19 cellular contexts compared by ENCODE assay signal in the genomic region with DNA sequence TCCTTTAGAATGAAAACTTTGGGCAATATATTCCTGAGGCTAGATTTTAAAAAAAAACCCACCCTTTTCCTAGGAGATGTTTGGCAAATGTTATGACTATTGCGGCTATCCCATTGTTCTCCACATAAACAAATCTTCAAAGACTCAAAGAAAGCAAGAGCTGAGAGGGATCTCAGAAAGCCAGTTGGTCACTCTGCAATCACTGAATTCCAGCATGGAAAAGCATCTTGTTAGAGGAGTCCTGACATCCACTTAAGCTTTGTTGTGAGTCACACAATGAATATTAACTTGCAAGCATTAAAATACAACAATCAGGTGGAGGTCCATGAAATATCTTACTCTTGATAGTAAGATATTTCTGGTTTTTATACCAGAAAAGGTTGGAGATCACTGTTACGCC. TPM values are rescaled to one million over a fixed set of nuclear protein-coding genes. Genes with fewer than 3 reads are reported as not detected.
DNase-seq lines count a peak whose midpoint lies in the region; TF ChIP-seq lines count a peak whose summit lies in the region.
"Had no signal": no experiment of that assay in that cellular context is flagged by ENCODE, and none has a peak within 500 bp of the region (broad histone marks: within the 10 kb centered on the region; RNA-seq: fewer than 3 reads in every experiment).

No MANE protein-coding gene starts in this region.

- H3K27ac Mint-ChIP-seq in nephron progenitor cell = no peak overlapping the region
- H3K27ac Mint-ChIP-seq: mesothelial cell of epicardium; neural progenitor cell; stimulated activated memory B cell treated with anti-CD40 and anti-IgM and Interleukin-4, amounts not matched to agents 10 μg/mL and 1 μg/mL and 100 μg/mL, for 72 hours had no signal

- TF ChIP-seq CTCF in cardiac fibroblast (IDR thresholded peaks at IDR 0.05; ENCODE audit: low read depth, low read length) = no peak
- no peak for TF ChIP-seq CTCF in nephron progenitor cell (IDR thresholded peaks at IDR 0.05)

- peaks cover 13% of the 10 kb centered on the region for H3K27me3 Mint-ChIP-seq in nephron progenitor cell (ENCODE audit: low read depth, poor library complexity)
- H3K27me3 Mint-ChIP-seq: stimulated activated memory B cell treated with anti-CD40 and anti-IgM and Interleukin-4, amounts not matched to agents 10 μg/mL and 1 μg/mL and 100 μg/mL, for 72 hours had no signal

- H3K9me3 Mint-ChIP-seq in nephron progenitor cell = no peaks in the 10 kb centered on the region
- H3K9me3 Mint-ChIP-seq: mesothelial cell of epicardium; neural progenitor cell; stimulated activated memory B cell treated with anti-CD40 and anti-IgM and Interleukin-4, amounts not matched to agents 10 μg/mL and 1 μg/mL and 100 μg/mL, for 72 hours had no signal

- H3K4me3 ChIP-seq in cardiac fibroblast (replicated peaks in 1 of 2; ENCODE audit: low read depth in 2 of 2, low read length in 2 of 2) = no peak overlapping the region
- H3K4me3 ChIP-seq: neural progenitor cell had no signal

- DNase-seq in ELR (ENCODE audit: low read depth) (peak; percentile 60), HT1080 (ENCODE audit: low read depth) (peak; percentile 26), cardiac fibroblast (ENCODE audit: low read depth in 2 of 2) (peak; percentile 17 to 62), myocyte (ENCODE audit: low read depth) (peak; percentile 29), substantia nigra (lab: John Stamatoyannopoulos, UW) (no peak), cortex of kidney (lab: John Stamatoyannopoulos, UW) (no peak), nephron progenitor cell (no peak)
- DNase-seq: activated CD4-positive, alpha-beta T cell treated with anti-CD3 and anti-CD28 coated beads, Interleukin-2, amount 50 U/mL, for 1 hour; activated gamma-delta T cell; anterior cingulate cortex; DND-41; foreskin keratinocyte; hypothalamus; Kasumi-1; NCI-H524 had no signal

- no peak overlapping the region for H3K27ac ChIP-seq in substantia nigra (ENCODE audit: low read depth, low read length, poor library complexity, severe bottlenecking)
- H3K27ac ChIP-seq: foreskin keratinocyte, neural progenitor cell had no signal

- no peak overlapping the region for H3K4me3 Mint-ChIP-seq in nephron progenitor cell
- H3K4me3 Mint-ChIP-seq: mesothelial cell of epicardium; neural progenitor cell; stimulated activated memory B cell treated with anti-CD40 and anti-IgM and Interleukin-4, amounts not matched to agents 10 μg/mL and 1 μg/mL and 100 μg/mL, for 72 hours had no signal

- H3K36me3 Mint-ChIP-seq in nephron progenitor cell (ENCODE audit: low read depth) = no peaks in the 10 kb centered on the region
- H3K36me3 Mint-ChIP-seq: mesothelial cell of epicardium; neural progenitor cell; stimulated activated memory B cell treated with anti-CD40 and anti-IgM and Interleukin-4, amounts not matched to agents 10 μg/mL and 1 μg/mL and 100 μg/mL, for 72 hours had no signal

- peaks cover 7% of the 10 kb centered on the region for H3K4me1 Mint-ChIP-seq in nephron progenitor cell
- H3K4me1 Mint-ChIP-seq: stimulated activated memory B cell treated with anti-CD40 and anti-IgM and Interleukin-4, amounts not matched to agents 10 μg/mL and 1 μg/mL and 100 μg/mL, for 72 hours had no signal

RNA-seq across cellular contexts. Expression of a gene that starts 11.0 kb away (rescaled TPM):
- 0.77 and 0.87 TPM in 2 replicates for total RNA-seq in HT1080 (2014; rRNA removed; shearing (Covaris generic))
- polyA plus RNA-seq in HT1080 (2015; cell fraction: cytosol; rRNA removed) = 2.1 and 2.5 TPM in 2 replicates
- polyA plus RNA-seq in HT1080 (2015; cell fraction: nucleus; rRNA removed) = 4.6 and 5.6 TPM in 2 replicates
- 2.0 and 2.3 TPM in 2 replicates for total RNA-seq in myocyte
- polyA plus RNA-seq in myocyte (2012) = 2.9 TPM
- total RNA-seq: T-helper 1 cell treated with Interleukin-12 subunit alpha and Interleukin-12 subunit beta and Interleukin-4 antibody, amounts not matched to agents 30 ng/mL and 1 ng/mL, for 36 hours had no signal

Comparison
In these comparisons a context has a peak if more than half of its experiments do, and no peak if none do; other contexts are left out.
1. DNase-seq: peak in ELR (single experiment), HT1080 (single experiment), cardiac fibroblast (2 of 2) and myocyte (single experiment); none in substantia nigra (0 of 49), cortex of kidney (single experiment) and nephron progenitor cell (single experiment).